In genomic region chr22:43110927-43111623, GRCh38 we compare ENCODE assay signal across 8 cellular contexts. TPM values are rescaled to one million over a fixed set of nuclear protein-coding genes. Genes with fewer than 3 reads are reported as not detected.
DNase-seq lines count a peak whose midpoint lies in the region; ATAC-seq and TF ChIP-seq lines count a peak whose summit lies in the region.

No MANE protein-coding gene starts in this region.

- DNase-seq in NCI-H2107 treated with DMSO at 0.1 percent for 48 hours (lab: John Stamatoyannopoulos, UW; ENCODE audit: unreplicated experiment) = peak; percentile 16
- DNase-seq in NCI-H2107 (lab: John Stamatoyannopoulos, UW) = no peak
- DNase-seq in Peyer's patch = peak; percentile 44 to 78 (median 72)
- DNase-seq in activated naive CD8-positive, alpha-beta T cell treated with anti-CD3 and anti-CD28 coated beads, Interleukin-2, amount 50 U/mL, for 24 hours = peak; percentile 20
- peak; percentile 14 for DNase-seq in stimulated activated CD4-positive, alpha-beta T cell treated with anti-CD3 and anti-CD28 coated beads, Interleukin-1b, Interleukin-23, amount 100 ng/mL, for 48 hours
- DNase-seq in DMS79 (lab: John Stamatoyannopoulos, UW) = no peak

- no peaks in the 10 kb centered on the region for H3K9me3 ChIP-seq in Peyer's patch
- no peaks in the 10 kb centered on the region for H3K9me3 ChIP-seq in iPS-18c (ENCODE audit: control insufficient read depth, insufficient read depth, low read length)

- no peaks in the 10 kb centered on the region for H3K36me3 Mint-ChIP-seq in activated naive CD8-positive, alpha-beta T cell treated with anti-CD3 and anti-CD28 coated beads, Interleukin-2, amount 50 U/mL, for 24 hours (ENCODE audit: low read depth)

- peaks cover 10% of the 10 kb centered on the region for H3K27me3 Mint-ChIP-seq in activated naive CD8-positive, alpha-beta T cell treated with anti-CD3 and anti-CD28 coated beads, Interleukin-2, amount 50 U/mL, for 24 hours

- no peaks in the 10 kb centered on the region for H3K36me3 ChIP-seq in Peyer's patch

- H3K27ac ChIP-seq in Peyer's patch = peak overlapping the region in 3 of 4 donors; percentile 6 to 57 (median 10)

- no peak for TF ChIP-seq CTCF in Peyer's patch (IDR thresholded peaks at IDR 0.05)

- peaks cover 9% of the 10 kb centered on the region for H3K4me1 Mint-ChIP-seq in activated naive CD8-positive, alpha-beta T cell treated with anti-CD3 and anti-CD28 coated beads, Interleukin-2, amount 50 U/mL, for 24 hours

- H3K4me3 ChIP-seq in Peyer's patch (peak overlapping the region; percentile 39 to 85 (median 68)), iPS-18c (ENCODE audit: insufficient read depth, low read depth, low read length) (peak overlapping the region; percentile 74)

- peak overlapping the region; percentile 55 for H3K4me3 Mint-ChIP-seq in activated naive CD8-positive, alpha-beta T cell treated with anti-CD3 and anti-CD28 coated beads, Interleukin-2, amount 50 U/mL, for 24 hours

- TF ChIP-seq POLR2A in Peyer's patch (IDR thresholded peaks at IDR 0.05) = no peak

- peak; percentile 61 for ATAC-seq in activated naive CD8-positive, alpha-beta T cell treated with anti-CD3 and anti-CD28 coated beads, Interleukin-2, amount 50 U/mL, for 24 hours
- ATAC-seq in GM18873 (IDR thresholded peaks at IDR 0.05; ENCODE audit: low FRiP score, unreplicated experiment) = no peak

- H3K4me1 ChIP-seq in Peyer's patch = peaks cover 0 to 20% (median 8%) of the 10 kb centered on the region in 4 donors

- H3K27me3 ChIP-seq in Peyer's patch = no peaks in the 10 kb centered on the region

- no peak overlapping the region for H3K27ac Mint-ChIP-seq in activated naive CD8-positive, alpha-beta T cell treated with anti-CD3 and anti-CD28 coated beads, Interleukin-2, amount 50 U/mL, for 24 hours

- no peaks in the 10 kb centered on the region for H3K9me3 Mint-ChIP-seq in activated naive CD8-positive, alpha-beta T cell treated with anti-CD3 and anti-CD28 coated beads, Interleukin-2, amount 50 U/mL, for 24 hours

RNA-seq across cellular contexts. Expression of gene BIK, which starts 0.5 kb away (rescaled TPM):
- 10 to 100 TPM in 2 of 4 donors, 1 to 10 TPM in 1, not detected in 1; 7.4 to 16.5 (median 15.6) TPM for total RNA-seq in Peyer's patch

RNA-seq across cellular contexts. Expression of gene TTLL1, which starts 21.9 kb away (rescaled TPM):
- 1 to 10 TPM; 1.7 to 5.0 (median 3.5) TPM for total RNA-seq in Peyer's patch

RNA-seq across cellular contexts. Expression of gene MCAT, which starts 32.1 kb away (rescaled TPM):
- 10 to 100 TPM in 3 of 4 donors, 1 to 10 TPM in 1; 9.1 to 28.5 (median 15.1) TPM for total RNA-seq in Peyer's patch

RNA-seq across cellular contexts. Expression of gene TSPO, which starts 40.3 kb away (rescaled TPM):
- 100 to 1,000 TPM; 220 to 304 (median 270) TPM for total RNA-seq in Peyer's patch

Comparison
In these comparisons a context has a peak if more than half of its experiments do, and no peak if none do; other contexts are left out.
1. DNase-seq: peak in NCI-H2107 treated with DMSO at 0.1 percent for 48 hours (single experiment), Peyer's patch (3 of 3), activated naive CD8-positive, alpha-beta T cell treated with anti-CD3 and anti-CD28 coated beads, Interleukin-2, amount 50 U/mL, for 24 hours (single experiment) and stimulated activated CD4-positive, alpha-beta T cell treated with anti-CD3 and anti-CD28 coated beads, Interleukin-1b, Interleukin-23, amount 100 ng/mL, for 48 hours (single experiment); none in NCI-H2107 (single experiment) and DMS79 (single experiment).